In genomic region chr1:248569044-248569443, GRCh38 we compare ENCODE assay signal across 4 cellular contexts. TPM values are rescaled to one million over a fixed set of nuclear protein-coding genes. Genes with fewer than 3 reads are reported as not detected.
"Had no signal": no experiment of that assay in that cellular context is flagged by ENCODE, and none has a peak within 500 bp of the region (broad histone marks: within the 10 kb centered on the region; RNA-seq: fewer than 3 reads in every experiment).

No MANE protein-coding gene starts in this region.

RNA-seq across cellular contexts. Expression of gene OR2T34, which starts 5.5 kb away (rescaled TPM):
- polyA plus RNA-seq: GM23338, H1, IMR-90, K562 had no signal

RNA-seq across cellular contexts. Expression of gene OR2T29, which starts 6.5 kb away (rescaled TPM):
- polyA plus RNA-seq: GM23338, H1, IMR-90, K562 had no signal

RNA-seq across cellular contexts. Expression of gene OR2T10, which starts 28.5 kb away (rescaled TPM):
- polyA plus RNA-seq: GM23338, H1, IMR-90, K562 had no signal
